ENCODE assay signal across 18 cellular contexts in the genomic region with DNA sequence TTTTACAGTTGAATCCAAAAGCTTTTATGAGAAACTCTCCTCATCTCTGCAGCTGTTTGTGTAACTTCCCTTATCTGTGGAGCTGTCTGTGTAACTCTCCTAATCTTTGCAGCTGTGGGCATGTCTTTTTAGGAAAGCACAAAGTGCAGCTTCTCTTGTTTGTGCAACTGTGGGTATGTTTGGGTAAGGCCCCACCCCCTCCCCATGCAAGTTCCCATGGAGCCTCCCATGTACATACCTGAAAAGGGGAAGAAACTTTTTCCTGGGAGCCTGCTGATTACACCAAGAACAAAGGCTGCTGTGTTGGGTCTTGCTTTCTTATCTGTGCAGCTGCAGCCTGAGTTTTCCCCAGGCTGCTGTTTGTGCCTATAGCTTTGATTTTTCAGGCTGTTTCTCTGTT. TPM values are rescaled to one million over a fixed set of nuclear protein-coding genes. Genes with fewer than 3 reads are reported as not detected.
DNase-seq lines count a peak whose midpoint lies in the region; ATAC-seq, FAIRE-seq and TF ChIP-seq lines count a peak whose summit lies in the region.
"Had no signal": no experiment of that assay in that cellular context is flagged by ENCODE, and none has a peak within 500 bp of the region (broad histone marks: within the 10 kb centered on the region; RNA-seq: fewer than 3 reads in every experiment).

No MANE protein-coding gene starts in this region.

- H3K9ac ChIP-seq in H1 (replicated peaks in 1 of 4; ENCODE audit: extremely low read depth in 1 of 4, low read depth in 3 of 4, low read length in 3 of 4), result no peak overlapping the region
- no peak overlapping the region for H3K9ac ChIP-seq in neural progenitor cell

- TF ChIP-seq POLR2A in H1 (IDR thresholded peaks at IDR 0.05; ENCODE audit: control extremely low read depth in 1 of 2, low read depth in 2 of 2, low read length in 2 of 2), result no peak

- peaks cover 7% of the 10 kb centered on the region for H3F3A ChIP-seq in neural progenitor cell (ENCODE audit: low read depth)

- peak overlapping the region; percentile 78 for H3K27ac Mint-ChIP-seq in neural progenitor cell
- H3K27ac Mint-ChIP-seq: activated CD8-positive, alpha-beta T cell treated with anti-CD3 and anti-CD28 coated beads for 36 hours; activated naive CD8-positive, alpha-beta T cell treated with anti-CD3 and anti-CD28 coated beads for 36 hours; naive thymus-derived CD8-positive, alpha-beta T cell; stimulated activated effector memory CD8-positive, alpha-beta T cell treated with anti-CD3 and anti-CD28 coated beads, Interleukin-12 subunit alpha, Interleukin-12 subunit beta, amount 100 ng/mL, for 72 hours had no signal

- peaks cover 15% of the 10 kb centered on the region for H3K9me3 Mint-ChIP-seq in neural progenitor cell
- H3K9me3 Mint-ChIP-seq: activated CD8-positive, alpha-beta T cell treated with anti-CD3 and anti-CD28 coated beads for 36 hours; activated naive CD8-positive, alpha-beta T cell treated with anti-CD3 and anti-CD28 coated beads for 36 hours; stimulated activated effector memory CD8-positive, alpha-beta T cell treated with anti-CD3 and anti-CD28 coated beads, Interleukin-12 subunit alpha, Interleukin-12 subunit beta, amount 100 ng/mL, for 72 hours had no signal

- no peak overlapping the region for H2BK20ac ChIP-seq in H1 (ENCODE audit: low read length)

- no peak overlapping the region for H2AK5ac ChIP-seq in H1 (ENCODE audit: low read depth, low read length)

- H3K18ac ChIP-seq in H1 (ENCODE audit: extremely low read depth, low read length), result no peak overlapping the region

- no peaks in the 10 kb centered on the region for H3K9me3 ChIP-seq in H1 (ENCODE audit: insufficient read depth in 2 of 2, low read depth in 1 of 2, low read length in 1 of 2)
- H3K9me3 ChIP-seq in neural progenitor cell (ENCODE audit: low read depth), result no peaks in the 10 kb centered on the region
- H3K9me3 ChIP-seq: testis had no signal

- TF ChIP-seq RAD21 in H1 (IDR thresholded peaks at IDR 0.05 in 1 of 2, conservative IDR thresholded peaks at IDR 0.05 in 1 of 2; ENCODE audit: low read depth in 2 of 2, low read length in 2 of 2), result no peak

- H3K4me1 Mint-ChIP-seq in neural progenitor cell, result peaks cover 15% of the 10 kb centered on the region
- H3K4me1 Mint-ChIP-seq: activated naive CD8-positive, alpha-beta T cell treated with anti-CD3 and anti-CD28 coated beads for 36 hours; stimulated activated effector memory CD8-positive, alpha-beta T cell treated with anti-CD3 and anti-CD28 coated beads, Interleukin-12 subunit alpha, Interleukin-12 subunit beta, amount 100 ng/mL, for 72 hours had no signal

- no peaks in the 10 kb centered on the region for H3K36me3 Mint-ChIP-seq in neural progenitor cell
- H3K36me3 Mint-ChIP-seq: activated naive CD8-positive, alpha-beta T cell treated with anti-CD3 and anti-CD28 coated beads for 36 hours; naive thymus-derived CD8-positive, alpha-beta T cell; stimulated activated effector memory CD8-positive, alpha-beta T cell treated with anti-CD3 and anti-CD28 coated beads, Interleukin-12 subunit alpha, Interleukin-12 subunit beta, amount 100 ng/mL, for 72 hours had no signal

- POLR2A ChIA-PET in H1 (lab: Charles Lee; ENCODE audit: partially characterized antibody), result no interaction called here

- no peaks in the 10 kb centered on the region for H3K23me2 ChIP-seq in H1 (ENCODE audit: low read depth, low read length)

- H4K20me1 ChIP-seq in H1 (replicated peaks in 1 of 2; ENCODE audit: control insufficient read depth in 1 of 2, insufficient read depth in 2 of 2, low read length in 2 of 2) (no peaks in the 10 kb centered on the region), neural progenitor cell (ENCODE audit: low read depth) (no peaks in the 10 kb centered on the region)

- TF ChIP-seq CTCF in H1 (IDR thresholded peaks at IDR 0.05; ENCODE audit: control extremely low read depth in 1 of 3, insufficient read depth in 1 of 3, low read depth in 1 of 3, low read length in 3 of 3), result no peak
- no peak for TF ChIP-seq CTCF in neural progenitor cell (IDR thresholded peaks at IDR 0.05)
- TF ChIP-seq CTCF in foreskin fibroblast (IDR thresholded peaks at IDR 0.05; ENCODE audit: low read depth, low read length), result no peak

- H2AFZ ChIP-seq in H1 (ENCODE audit: low read length) (peak overlapping the region; percentile 72; the same call in 1 of the 2 replicates), neural progenitor cell (replicated peaks) (peak overlapping the region; percentile 93)

- DNase-seq in HuH-7 (ENCODE audit: low spot score) (peak; percentile 32), OCI-M1 (lab: John Stamatoyannopoulos, UW) (peak; percentile 74), H1 (ENCODE audit: low read depth in 1 of 2, low spot score in 2 of 2) (peak in 1 of 2 experiments; percentile 23), neural progenitor cell (ENCODE audit: low spot score) (no peak), HCEC 1CT (no peak), D341Med (ENCODE audit: low spot score) (no peak), foreskin fibroblast (no peak)
- DNase-seq: activated CD8-positive, alpha-beta T cell treated with anti-CD3 and anti-CD28 coated beads for 36 hours; activated naive CD8-positive, alpha-beta T cell treated with anti-CD3 and anti-CD28 coated beads for 36 hours; naive thymus-derived CD8-positive, alpha-beta T cell; NCI-H1436 treated with DMSO at 0.1 percent for 48 hours; NCI-H2171 treated with DMSO at 0.1 percent for 48 hours; NCI-H748 treated with DMSO at 0.1 percent for 48 hours; testis had no signal

- H3K79me2 ChIP-seq in H1 (ENCODE audit: control insufficient read depth in 1 of 2, insufficient read depth in 2 of 2, low read length in 2 of 2) (no peaks in the 10 kb centered on the region), neural progenitor cell (ENCODE audit: low read depth) (no peaks in the 10 kb centered on the region)

- H2BK15ac ChIP-seq in H1 (ENCODE audit: low read length), result peak overlapping the region; percentile 18; the same call in 1 of the 2 replicates

- H2BK12ac ChIP-seq in H1 (ENCODE audit: low read depth, low read length), result no peak overlapping the region

- peaks cover 9% of the 10 kb centered on the region for H3K27me3 Mint-ChIP-seq in neural progenitor cell (ENCODE audit: insufficient read depth, low read depth)

- no peak overlapping the region for H3K4me3 ChIP-seq in H1 (ENCODE audit: extremely low read depth in 1 of 4, insufficient read depth in 2 of 4, low read depth in 3 of 4, low read length in 4 of 4)
- no peak overlapping the region for H3K4me3 ChIP-seq in neural progenitor cell
- no peak overlapping the region for H3K4me3 ChIP-seq in foreskin fibroblast (ENCODE audit: low read depth in 1 of 2, low read length in 2 of 2)
- H3K4me3 ChIP-seq: testis had no signal

- H2BK5ac ChIP-seq in H1 (ENCODE audit: low read depth, low read length), result no peak overlapping the region

- H4K91ac ChIP-seq in H1 (replicated peaks; ENCODE audit: insufficient read length, low read length), result no peak overlapping the region

- no peak overlapping the region for H3K56ac ChIP-seq in H1 (replicated peaks; ENCODE audit: insufficient read length, low read depth, low read length)

- no peaks in the 10 kb centered on the region for H3K36me3 ChIP-seq in H1 (ENCODE audit: control insufficient read depth in 2 of 4, insufficient read depth in 4 of 4, low read length in 3 of 4)
- H3K36me3 ChIP-seq in neural progenitor cell, result peaks cover 5% of the 10 kb centered on the region

- ATAC-seq in HG02884 (IDR thresholded peaks at IDR 0.05; ENCODE audit: unreplicated experiment), result no peak
- ATAC-seq: activated CD8-positive, alpha-beta T cell treated with anti-CD3 and anti-CD28 coated beads for 36 hours; naive thymus-derived CD8-positive, alpha-beta T cell had no signal

- H3K27me3 ChIP-seq in H1 (replicated peaks in 1 of 4; ENCODE audit: control insufficient read depth in 3 of 4, extremely low read depth in 1 of 4, insufficient read depth in 3 of 4, low read length in 3 of 4) (no peaks in the 10 kb centered on the region), neural progenitor cell (peaks cover 6% of the 10 kb centered on the region)
- H3K27me3 ChIP-seq: testis had no signal

- no peaks in the 10 kb centered on the region for H3K79me1 ChIP-seq in H1 (ENCODE audit: low read depth, low read length)

- H3K4me2 ChIP-seq in H1 (ENCODE audit: insufficient read depth in 1 of 2, low read depth in 2 of 2, low read length in 2 of 2) (no peak overlapping the region), neural progenitor cell (peak overlapping the region; percentile 14)

- H2BK120ac ChIP-seq in H1 (replicated peaks; ENCODE audit: low read depth, low read length), result no peak overlapping the region

- TF ChIP-seq EP300 in H1 (IDR thresholded peaks at IDR 0.05; ENCODE audit: borderline replicate concordance in 1 of 2, low read depth in 2 of 2, low read length in 2 of 2), result no peak

- H4K8ac ChIP-seq in H1 (ENCODE audit: extremely low read depth, insufficient read depth, low read length), result no peak overlapping the region

- CTCF ChIA-PET in H1 (lab: Charles Lee; ENCODE audit: partially characterized antibody), result interaction anchor here (0.6 to 2.4 kb wide), 5 partner anchors 9 to 733 kb away, joined by 3 to 7 read pairs (median 4); no protein-coding TSS in a partner anchor

- H3K4me3 Mint-ChIP-seq in neural progenitor cell, result no peak overlapping the region
- H3K4me3 Mint-ChIP-seq: activated CD8-positive, alpha-beta T cell treated with anti-CD3 and anti-CD28 coated beads for 36 hours; activated naive CD8-positive, alpha-beta T cell treated with anti-CD3 and anti-CD28 coated beads for 36 hours; naive thymus-derived CD8-positive, alpha-beta T cell; stimulated activated effector memory CD8-positive, alpha-beta T cell treated with anti-CD3 and anti-CD28 coated beads, Interleukin-12 subunit alpha, Interleukin-12 subunit beta, amount 100 ng/mL, for 72 hours had no signal

- H3K4ac ChIP-seq in H1 (replicated peaks; ENCODE audit: insufficient read length, low read depth, low read length), result no peak overlapping the region

- H4K5ac ChIP-seq in H1 (ENCODE audit: insufficient read length, low read depth, low read length), result no peak overlapping the region

- H3K4me1 ChIP-seq in H1 (replicated peaks in 1 of 4; ENCODE audit: control insufficient read depth in 3 of 4, insufficient read depth in 4 of 4, low read length in 3 of 4) (peaks cover 3 to 12% (median 7%) of the 10 kb centered on the region in 4 experiments; a peak in 5 of 7 replicates), neural progenitor cell (peaks cover 20% of the 10 kb centered on the region)

- no peak overlapping the region for H3K27ac ChIP-seq in H1 (ENCODE audit: low read depth, low read length)
- H3K27ac ChIP-seq in neural progenitor cell, result peak overlapping the region; percentile 34
- H3K27ac ChIP-seq: testis, VCaP had no signal

- H3K23ac ChIP-seq in H1 (ENCODE audit: insufficient read length), result no peak overlapping the region

- H3K14ac ChIP-seq in H1 (ENCODE audit: insufficient read length), result no peak overlapping the region

- FAIRE-seq in H1 (lab: Jason Lieb, UNC), result no peak
- FAIRE-seq: bronchial epithelial cell had no signal

RNA-seq across cellular contexts. Expression of gene CDKN3, which starts 42.7 kb away (rescaled TPM):
- total RNA-seq in H1 (2021; fragmentation: NEBNext Ultra II Directional; extraction: Animal tissue kit (Norgen Biotek cat#: 25700)), result 41.5 and 48.3 TPM in 2 replicates
- polyA plus RNA-seq in H1 (2011; rRNA removed), result 25.4 and 43.5 TPM in 2 replicates
- polyA plus RNA-seq in H1 (2011; cell fraction: cytosol; rRNA removed), result 45.7 TPM
- 10.7 TPM for polyA plus RNA-seq in H1 (2011; cell fraction: nucleus; rRNA removed)
- 26.3 to 34.7 TPM (median 32.0 TPM) in 4 replicates for polyA plus RNA-seq in H1 (2012, experiment 1 of 2)
- polyA plus RNA-seq in H1 (2012, experiment 2 of 2), result 15.1 TPM
- polyA plus RNA-seq in H1 (2013, experiment 1 of 2), result 96.1 TPM
- 92.4 TPM for polyA plus RNA-seq in H1 (2013, experiment 2 of 2)
- 16.3 and 28.1 TPM in 2 replicates for polyA minus RNA-seq in H1 (2011; rRNA and poly(A)+ RNA removed)
- polyA minus RNA-seq in H1 (2011; cell fraction: cytosol; rRNA and poly(A)+ RNA removed), result 16.1 TPM
- 16.6 TPM for polyA minus RNA-seq in H1 (2011; cell fraction: nucleus; rRNA and poly(A)+ RNA removed)
- total RNA-seq in neural progenitor cell (ENCODE audit: low replicate concordance), result 75.4 and 152 TPM in 2 replicates

Comparison
In these comparisons a context has a peak if more than half of its experiments do, and no peak if none do; other contexts are left out.
1. DNase-seq: peak in HuH-7 (single experiment) and OCI-M1 (single experiment); none in neural progenitor cell (single experiment), HCEC 1CT (single experiment), D341Med (single experiment) and foreskin fibroblast (0 of 2).